In genomic region chr19:49911381-49912145, GRCh38 we compare ENCODE assay signal across 1 cellular context.
TF ChIP-seq lines count a peak whose summit lies in the region.

No MANE protein-coding gene starts in this region.

TF ChIP-seq in GM12878, 131 proteins besides CTCF, POLR2A, EP300 and RAD21 (continues in another document):
- TF ChIP-seq TARDBP (IDR thresholded peaks at IDR 0.05; ENCODE audit: borderline replicate concordance) (peak; percentile 26; the same call in 1 of the 2 replicates), NBN (IDR thresholded peaks at IDR 0.05) (peak; percentile 82), RELB (IDR thresholded peaks at IDR 0.05; ENCODE audit: low read depth) (peak; percentile 92), ATF7 (IDR thresholded peaks at IDR 0.05; ENCODE audit: low read depth) (peak; percentile 49; the same call in 1 of the 2 replicates), CBX5 (IDR thresholded peaks at IDR 0.05; ENCODE audit: low read depth) (0 out of 2 replicates have a peak, but pooled peaks have one; percentile 59), IRF4 (IDR thresholded peaks at IDR 0.05; ENCODE audit: low read depth, low read length) (0 out of 2 replicates have a peak, but pooled peaks have one; percentile 20), PAX5 (IDR thresholded peaks at IDR 0.05; ENCODE audit: borderline replicate concordance, low read depth, low read length) (peak; percentile 57; the same call in 1 of the 2 replicates), ZBTB4 (CRISPR knock-in tag; IDR thresholded peaks at IDR 0.05) (no peak), ZNF217 (IDR thresholded peaks at IDR 0.05) (no peak), NFIC (IDR thresholded peaks at IDR 0.05; ENCODE audit: low read depth, low read length) (peak; percentile 58), DPF2 (IDR thresholded peaks at IDR 0.05) (no peak), YBX1 (IDR thresholded peaks at IDR 0.05) (no peak), PKNOX1 (IDR thresholded peaks at IDR 0.05) (peak; percentile 35; the same call in 1 of the 2 replicates), E2F8 (IDR thresholded peaks at IDR 0.05; ENCODE audit: low read depth, partially characterized antibody) (no peak), ZNF687 (IDR thresholded peaks at IDR 0.05) (peak; percentile 89), EGR1 (IDR thresholded peaks at IDR 0.05; ENCODE audit: borderline replicate concordance in 1 of 2, low read depth in 2 of 2, low read length in 2 of 2) (0 out of 3 replicates have a peak, but pooled peaks of 1 of the 2 experiments have one; percentile 6), CREM (IDR thresholded peaks at IDR 0.05; ENCODE audit: low read depth) (peak; percentile 43; the same call in 1 of the 2 replicates), TBL1XR1 (IDR thresholded peaks at IDR 0.05; ENCODE audit: low read depth, low read length) (no peak), SPI1 (IDR thresholded peaks at IDR 0.05; ENCODE audit: borderline replicate concordance, insufficient read depth, low read depth, low read length) (peak; percentile 54; the same call in 1 of the 2 replicates), JUND (IDR thresholded peaks at IDR 0.05; ENCODE audit: low read depth, low read length) (no peak), MAX (IDR thresholded peaks at IDR 0.05; ENCODE audit: low read depth, low read length) (0 out of 2 replicates have a peak, but pooled peaks have one; percentile 42), SIX5 (IDR thresholded peaks at IDR 0.05; ENCODE audit: low read depth, low read length, severe bottlenecking) (no peak), POLR2AphosphoS5 (IDR thresholded peaks at IDR 0.05; ENCODE audit: low read length) (peak; percentile 75), SMARCA5 (IDR thresholded peaks at IDR 0.05) (0 out of 2 replicates have a peak, but pooled peaks have one; percentile 20), MXI1 (IDR thresholded peaks at IDR 0.05; ENCODE audit: low read depth, low read length) (no peak), SUPT20H (IDR thresholded peaks at IDR 0.05; ENCODE audit: borderline replicate concordance, control insufficient read depth, low read depth, low read length) (no peak), LARP7 (IDR thresholded peaks at IDR 0.05) (peak; percentile 51; the same call in 1 of the 2 replicates), TAF1 (IDR thresholded peaks at IDR 0.05; ENCODE audit: borderline replicate concordance, low read depth, low read length) (0 out of 2 replicates have a peak, but pooled peaks have one; percentile 18), HCFC1 (IDR thresholded peaks at IDR 0.05; ENCODE audit: low read length) (no peak), CREB1 (IDR thresholded peaks at IDR 0.05; ENCODE audit: low read depth) (peak; percentile 19; the same call in 1 of the 2 replicates), HDGF (IDR thresholded peaks at IDR 0.05) (peak; percentile 84), KAT2A (conservative IDR thresholded peaks at IDR 0.05; ENCODE audit: control insufficient read depth, low read depth, low read length) (no peak), ZNF24 (IDR thresholded peaks at IDR 0.05) (no peak), CEBPZ (IDR thresholded peaks at IDR 0.05; ENCODE audit: low read depth, low read length) (no peak), MTA3 (IDR thresholded peaks at IDR 0.05; ENCODE audit: borderline replicate concordance, low read length) (no peak), MYB (IDR thresholded peaks at IDR 0.05; ENCODE audit: borderline replicate concordance, low read depth, low read length) (no peak), KDM1A (IDR thresholded peaks at IDR 0.05; ENCODE audit: borderline replicate concordance) (no peak), SKIL (IDR thresholded peaks at IDR 0.05; ENCODE audit: low read depth, poor library complexity, severe bottlenecking) (peak; percentile 46), GATAD2B (conservative IDR thresholded peaks at IDR 0.05; ENCODE audit: low read depth) (0 out of 2 replicates have a peak, but pooled peaks have one; percentile 30), MEF2B (IDR thresholded peaks at IDR 0.05; ENCODE audit: partially characterized antibody, poor library complexity, severe bottlenecking) (peak; percentile 14), SP1 (IDR thresholded peaks at IDR 0.05; ENCODE audit: low read depth, low read length) (peak; percentile 56)
